Comparison of ENCODE assay signal across 23 cellular contexts in genomic region chr5:143393516-143393915, GRCh38. TPM values are rescaled to one million over a fixed set of nuclear protein-coding genes. Genes with fewer than 3 reads are reported as not detected.
A peak's percentile ranks its signal among the peaks of the same experiment; 100 is the strongest.
DNase-seq lines count a peak whose midpoint lies in the region; ATAC-seq and TF ChIP-seq lines count a peak whose summit lies in the region.
"Had no signal": no experiment of that assay in that cellular context is flagged by ENCODE, and none has a peak within 500 bp of the region (broad histone marks: within the 10 kb centered on the region; RNA-seq: fewer than 3 reads in every experiment).

No MANE protein-coding gene starts in this region.

- H3K27me3 ChIP-seq in right cardiac atrium (ENCODE audit: control insufficient read depth, insufficient read depth) (no peaks in the 10 kb centered on the region), upper lobe of right lung (no peaks in the 10 kb centered on the region)
- H3K27me3 ChIP-seq: cardiac muscle cell, neutrophil had no signal

- CTCF ChIA-PET in OCI-LY7 (lab: Charles Lee; ENCODE audit: unreplicated experiment), result no interaction called here
- CTCF ChIA-PET in activated CD4-positive, alpha-beta memory T cell treated with anti-CD3 and anti-CD28 coated beads, Interleukin-2, amount 10 ng/mL, durations not matched to agents 7 days and 5 days (lab: Charles Lee), result interaction anchor here (1.7 to 2.2 kb wide), 2 partner anchors 10 to 11 kb away, joined by 5 to 7 read pairs; partner anchors contain the start of gene NR3C1

- peaks cover 45% of the 10 kb centered on the region for H4K20me1 ChIP-seq in OCI-LY7 (ENCODE audit: insufficient read depth, low read length)

- no peak overlapping the region for H3K27ac ChIP-seq in right cardiac atrium (ENCODE audit: low read length)
- no peak overlapping the region for H3K27ac ChIP-seq in OCI-LY7 (ENCODE audit: low read depth, low read length, poor library complexity, severe bottlenecking)
- H3K27ac ChIP-seq in upper lobe of right lung, result no peak overlapping the region
- H3K27ac ChIP-seq: cardiac muscle cell, neutrophil had no signal

- H3K4me2 ChIP-seq in OCI-LY7 (ENCODE audit: low read length), result peak overlapping the region; percentile 92

- H3K36me3 Mint-ChIP-seq in activated CD4-positive, alpha-beta memory T cell treated with anti-CD3 and anti-CD28 coated beads, Interleukin-2, amount 10 ng/mL, durations not matched to agents 7 days and 5 days (ENCODE audit: low read depth), result peaks cover 32% of the 10 kb centered on the region

- no peak overlapping the region for H3K4me3 ChIP-seq in right cardiac atrium (ENCODE audit: low read length)
- H3K4me3 ChIP-seq in OCI-LY7 (ENCODE audit: low read depth, low read length, poor library complexity, severe bottlenecking), result no peak overlapping the region
- no peak overlapping the region for H3K4me3 ChIP-seq in upper lobe of right lung
- H3K4me3 ChIP-seq: cardiac muscle cell, mucosa of descending colon had no signal

- H3K27ac Mint-ChIP-seq in activated CD4-positive, alpha-beta memory T cell treated with anti-CD3 and anti-CD28 coated beads, Interleukin-2, amount 10 ng/mL, durations not matched to agents 7 days and 5 days, result no peak overlapping the region
- H3K27ac Mint-ChIP-seq: CD14-positive monocyte, HFFc6, IgD-negative memory B cell had no signal

- no peak for DNase-seq in left ventricle myocardium superior
- DNase-seq in right cardiac atrium, result no peak
- DNase-seq in OCI-LY7 (ENCODE audit: low spot score), result no peak
- no peak for DNase-seq in left lobe of liver (ENCODE audit: low spot score)
- DNase-seq in upper lobe of right lung, result no peak
- DNase-seq in activated CD4-positive, alpha-beta memory T cell treated with anti-CD3 and anti-CD28 coated beads, Interleukin-2, amount 10 ng/mL, durations not matched to agents 7 days and 5 days, result no peak
- DNase-seq in stimulated activated naive CD4-positive, alpha-beta T cell (lab: John Stamatoyannopoulos, UW), result no peak
- DNase-seq in midbrain (lab: John Stamatoyannopoulos, UW), result no peak
- DNase-seq: activated CD4-positive, alpha-beta T cell treated with anti-CD3 and anti-CD28 coated beads for 4 hours; activated effector memory CD4-positive, alpha-beta T cell treated with Interleukin-2 at 50 U/mL for 16 hours; DMS53; HFFc6; left cardiac atrium; mucosa of descending colon; MV-4-11; NCI-H2029; retina; stimulated activated naive CD8-positive, alpha-beta T cell treated with anti-CD3 and anti-CD28 coated beads, Interleukin-15, Interleukin-2, amounts not matched to agents 100 U/mL and 50 U/mL, for 24 hours; SW 1271 had no signal

- BruUV-seq in OCI-LY7 (replicated peaks; lab: Mats Ljungman, UMichigan), result no TSS peak

- intact Hi-C loops in left ventricle myocardium superior (cut with micrococcal nuclease), result loop anchor here (10.0 kb wide), 2 partner anchors 89 to 189 kb away; no protein-coding TSS in a partner anchor
- intact Hi-C loops in right cardiac atrium (cut with DNase I), result loop anchor here in 1 of 4 donors (10.0 kb wide), 1 partner anchor 289 kb away; no protein-coding TSS in a partner anchor
- intact Hi-C loops in OCI-LY7 (cut with micrococcal nuclease; ENCODE audit: unreplicated experiment), result loop anchor here (1.0 kb wide), 1 partner anchor 32 kb away; no protein-coding TSS in a partner anchor
- intact Hi-C loops in upper lobe of right lung (cut with DNase I), result no loop called here

- H3K9me2 ChIP-seq in OCI-LY7 (ENCODE audit: insufficient read depth, low read length), result no peaks in the 10 kb centered on the region

- no peaks in the 10 kb centered on the region for H3K27me3 Mint-ChIP-seq in activated CD4-positive, alpha-beta memory T cell treated with anti-CD3 and anti-CD28 coated beads, Interleukin-2, amount 10 ng/mL, durations not matched to agents 7 days and 5 days
- H3K27me3 Mint-ChIP-seq: IgD-negative memory B cell had no signal

- H3K4me3 Mint-ChIP-seq in activated CD4-positive, alpha-beta memory T cell treated with anti-CD3 and anti-CD28 coated beads, Interleukin-2, amount 10 ng/mL, durations not matched to agents 7 days and 5 days, result no peak overlapping the region
- H3K4me3 Mint-ChIP-seq: CD14-positive monocyte, HFFc6 had no signal

- ATAC-seq in left ventricle myocardium superior (peak; percentile 21), right cardiac atrium (no peak), left lobe of liver (peak; percentile 41), upper lobe of right lung (peak; percentile 38)
- ATAC-seq: mucosa of descending colon; stimulated activated naive CD8-positive, alpha-beta T cell treated with anti-CD3 and anti-CD28 coated beads, Interleukin-15, Interleukin-2, amounts not matched to agents 100 U/mL and 50 U/mL, for 24 hours had no signal

- peaks cover 46% of the 10 kb centered on the region for H3K4me1 Mint-ChIP-seq in activated CD4-positive, alpha-beta memory T cell treated with anti-CD3 and anti-CD28 coated beads, Interleukin-2, amount 10 ng/mL, durations not matched to agents 7 days and 5 days

- no peak overlapping the region for H2AFZ ChIP-seq in OCI-LY7 (ENCODE audit: low read length)

- 58% methylated on average over 1 of the region's 1 CpG for WGBS in right cardiac atrium

- TF ChIP-seq CTCF in OCI-LY7 (conservative IDR thresholded peaks at IDR 0.05; ENCODE audit: low read length), result no peak
- no peak for TF ChIP-seq CTCF in upper lobe of right lung (IDR thresholded peaks at IDR 0.05)

- H3K9me3 ChIP-seq in right cardiac atrium (ENCODE audit: control insufficient read depth, low read length) (no peaks in the 10 kb centered on the region), OCI-LY7 (ENCODE audit: low read length) (peaks cover 11% of the 10 kb centered on the region; the same call in 1 of the 2 replicates), upper lobe of right lung (no peaks in the 10 kb centered on the region)
- H3K9me3 ChIP-seq: mucosa of descending colon, neutrophil had no signal

- H3K9me3 Mint-ChIP-seq in activated CD4-positive, alpha-beta memory T cell treated with anti-CD3 and anti-CD28 coated beads, Interleukin-2, amount 10 ng/mL, durations not matched to agents 7 days and 5 days, result no peaks in the 10 kb centered on the region
- H3K9me3 Mint-ChIP-seq: CD14-positive monocyte, HFFc6, IgD-negative memory B cell had no signal

- peaks cover 100% of the 10 kb centered on the region for H3K79me2 ChIP-seq in OCI-LY7 (ENCODE audit: insufficient read depth, low read depth, low read length)

- POLR2A ChIA-PET in OCI-LY7 (lab: Charles Lee), result interaction anchor here (0.6 to 2.1 kb wide), 8 partner anchors 13 to 302 kb away, joined by 3 to 8 read pairs (median 4); no protein-coding TSS in a partner anchor
- POLR2A ChIA-PET in activated CD4-positive, alpha-beta memory T cell treated with anti-CD3 and anti-CD28 coated beads, Interleukin-2, amount 10 ng/mL, durations not matched to agents 7 days and 5 days (lab: Charles Lee), result interaction anchor here (1.3 kb wide), 1 partner anchor 11 kb away, joined by 4 read pairs; the partner anchor contains the start of gene NR3C1

- peaks cover 54% of the 10 kb centered on the region for H3K36me3 ChIP-seq in OCI-LY7 (ENCODE audit: insufficient read depth, low read length)
- H3K36me3 ChIP-seq in upper lobe of right lung, result no peaks in the 10 kb centered on the region
- H3K36me3 ChIP-seq: cardiac muscle cell, neutrophil had no signal

- peaks cover 2% of the 10 kb centered on the region for H3K4me1 ChIP-seq in right cardiac atrium (ENCODE audit: control insufficient read depth, insufficient read depth, low read length)
- H3K4me1 ChIP-seq in OCI-LY7 (ENCODE audit: insufficient read depth, low read length, poor library complexity, severe bottlenecking), result peaks cover 33% of the 10 kb centered on the region
- H3K4me1 ChIP-seq in upper lobe of right lung, result peaks cover 79% of the 10 kb centered on the region

RNA-seq across cellular contexts. Expression of gene NR3C1, which starts 10.0 kb away (rescaled TPM):
- total RNA-seq in left ventricle myocardium superior (53.0 TPM), right cardiac atrium (10 to 100 TPM; 47.2 to 66.5 (median 50.1) TPM), OCI-LY7 (2022) (98.1 and 106 TPM in 2 replicates), left lobe of liver (46.6 TPM), upper lobe of right lung (101 TPM)
- polyA plus RNA-seq in right cardiac atrium, result 16.5 TPM
- 45.0 and 45.6 TPM in 2 replicates for total RNA-seq in OCI-LY7 (2014; rRNA removed; shearing (Covaris generic))
- total RNA-seq in activated CD4-positive, alpha-beta memory T cell treated with anti-CD3 and anti-CD28 coated beads, Interleukin-2, amount 10 ng/mL, durations not matched to agents 7 days and 5 days, result 10 to 100 TPM; 79.3 to 81.6 TPM

Comparison
In these comparisons a context has a peak if more than half of its experiments do, and no peak if none do; other contexts are left out.
1. ATAC-seq: peak in left ventricle myocardium superior (single experiment), left lobe of liver (single experiment) and upper lobe of right lung (single experiment); none in right cardiac atrium (0 of 2).